9 cellular contexts compared by ENCODE assay signal in genomic region chr11:64224151-64224890, GRCh38. TPM values are rescaled to one million over a fixed set of nuclear protein-coding genes. Genes with fewer than 3 reads are reported as not detected.
DNase-seq lines count a peak whose midpoint lies in the region; ATAC-seq and TF ChIP-seq lines count a peak whose summit lies in the region.
"Had no signal": no experiment of that assay in that cellular context is flagged by ENCODE, and none has a peak within 500 bp of the region (broad histone marks: within the 10 kb centered on the region; RNA-seq: fewer than 3 reads in every experiment).

No MANE protein-coding gene starts in this region.

- H2AFZ ChIP-seq in IMR-90 (replicated peaks; ENCODE audit: low read length, poor library complexity) (no peak overlapping the region), neural progenitor cell (replicated peaks) (no peak overlapping the region)

- H3K4me3 ChIP-seq in IMR-90 (ENCODE audit: insufficient read depth, low read depth, low read length) (no peak overlapping the region), neural progenitor cell (no peak overlapping the region)

- H3K36me3 ChIP-seq in IMR-90 (ENCODE audit: control insufficient read depth, insufficient read depth, low read length) (peaks cover 5% of the 10 kb centered on the region), neural progenitor cell (no peaks in the 10 kb centered on the region)

- peak overlapping the region; percentile 65 for H2AK9ac ChIP-seq in IMR-90 (replicated peaks; ENCODE audit: low read depth, low read length, poor library complexity)

- peaks cover 12% of the 10 kb centered on the region for H3F3A ChIP-seq in neural progenitor cell (ENCODE audit: low read depth)

- BruUV-seq in Calu3 (replicated peaks; lab: Mats Ljungman, UMichigan) (no TSS peak), IMR-90 (replicated peaks; lab: Mats Ljungman, UMichigan) (TSS peak; percentile 49)

- H3K4me3 Mint-ChIP-seq in Calu3 (ENCODE audit: low read depth, unreplicated experiment) = peak overlapping the region; percentile 79
- H3K4me3 Mint-ChIP-seq in neural progenitor cell = peak overlapping the region; percentile 91

- no peak for TF ChIP-seq POLR2A in IMR-90 (IDR thresholded peaks at IDR 0.05; ENCODE audit: low read depth, low read length)

- no peak overlapping the region for H4K5ac ChIP-seq in IMR-90 (ENCODE audit: low read depth, low read length)

- no peak overlapping the region for H2BK5ac ChIP-seq in IMR-90 (ENCODE audit: low read depth, low read length, poor library complexity, severe bottlenecking)

- no peak overlapping the region for H4K8ac ChIP-seq in IMR-90 (ENCODE audit: low read depth in 2 of 2, low read length in 2 of 2)

- H3K23ac ChIP-seq in IMR-90 (ENCODE audit: low read depth, low read length) = no peak overlapping the region

- H3K27me3 Mint-ChIP-seq in Calu3 (ENCODE audit: unreplicated experiment) = no peaks in the 10 kb centered on the region
- peaks cover 2% of the 10 kb centered on the region for H3K27me3 Mint-ChIP-seq in neural progenitor cell (ENCODE audit: insufficient read depth, low read depth)

- dilution Hi-C loops in IMR-90 (cut with HindIII; ENCODE audit: low sequenced_read_pairs, unreplicated experiment) = no loop called here

- H2AK5ac ChIP-seq in IMR-90 (ENCODE audit: low read depth, low read length) = no peak overlapping the region

- in situ Hi-C loops in IMR-90 (cut with MboI; ENCODE audit: low sequenced_read_pairs) = no loop called here

- ATAC-seq in IMR-90 (ENCODE audit: low read depth) (no peak), GM21447 (IDR thresholded peaks at IDR 0.05; ENCODE audit: unreplicated experiment) (no peak)

- H3K9ac ChIP-seq in IMR-90 (ENCODE audit: low read depth, low read length) (no peak overlapping the region), neural progenitor cell (no peak overlapping the region)

- no peak overlapping the region for H2BK120ac ChIP-seq in IMR-90 (ENCODE audit: low read depth, low read length)

- no peak overlapping the region for H3K18ac ChIP-seq in IMR-90 (ENCODE audit: low read depth, low read length)

- no peak overlapping the region for H3K14ac ChIP-seq in IMR-90 (replicated peaks; ENCODE audit: low read depth, low read length)

- H4K20me1 ChIP-seq in IMR-90 (ENCODE audit: insufficient read depth, low read length) (no peaks in the 10 kb centered on the region; the same call in 1 of the 2 replicates), neural progenitor cell (ENCODE audit: low read depth) (no peaks in the 10 kb centered on the region)

- no peak for DNase-seq in Calu3
- no peak for DNase-seq in IMR-90
- DNase-seq in astrocyte of the hippocampus (ENCODE audit: low read depth, low spot score) = peak; percentile 31
- DNase-seq in neural progenitor cell (ENCODE audit: low spot score) = no peak
- DNase-seq in putamen (ENCODE audit: low spot score) = no peak
- no peak for DNase-seq in SKM-1 (lab: John Stamatoyannopoulos, UW; ENCODE audit: unreplicated experiment)
- no peak for DNase-seq in kidney glomerular epithelial cell (lab: John Stamatoyannopoulos, UW)
- DNase-seq: midbrain had no signal

- TF ChIP-seq CTCF in Calu3 (IDR thresholded peaks at IDR 0.05; ENCODE audit: unreplicated experiment) (no peak), IMR-90 (conservative IDR thresholded peaks at IDR 0.05; ENCODE audit: low read depth, low read length) (no peak), neural progenitor cell (IDR thresholded peaks at IDR 0.05) (no peak)

- peaks cover 19% of the 10 kb centered on the region for H3K9me1 ChIP-seq in IMR-90 (ENCODE audit: insufficient read depth, low read length)

- peaks cover 22 to 47% of the 10 kb centered on the region in 2 experiments; a peak in 3 of 4 replicates for H3K79me1 ChIP-seq in IMR-90 (ENCODE audit: low read depth in 1 of 2, low read length in 2 of 2)

- CTCF ChIA-PET in Calu3 (lab: Charles Lee) = interaction anchor here (1.1 to 1.4 kb wide), 2 partner anchors 10 to 26 kb away, joined by 3 to 4 read pairs; no protein-coding TSS in a partner anchor
- CTCF ChIA-PET in IMR-90 (lab: Yijun Ruan, JAX) = no interaction called here

- H3K4me1 Mint-ChIP-seq in Calu3 (ENCODE audit: low read depth, unreplicated experiment) = peaks cover 7% of the 10 kb centered on the region
- peaks cover 19% of the 10 kb centered on the region for H3K4me1 Mint-ChIP-seq in neural progenitor cell

- H4K91ac ChIP-seq in IMR-90 (ENCODE audit: insufficient read depth, low read depth, low read length) = no peak overlapping the region

- H3K9me3 Mint-ChIP-seq in Calu3 (ENCODE audit: low read depth, unreplicated experiment) (no peaks in the 10 kb centered on the region), neural progenitor cell (no peaks in the 10 kb centered on the region)

- intact Hi-C loops in Calu3 (cut with micrococcal nuclease; ENCODE audit: unreplicated experiment) (no loop called here), IMR-90 (cut with micrococcal nuclease) (no loop called here)

- WGBS in IMR-90 (ENCODE audit: extremely low coverage in 2 of 2, insufficient read length in 1 of 2), 2 experiments = 95% methylated on average over 15 of the region's 17 CpGs; no CpG with 5 or more reads in 1 of the 2 experiments

- H3K27ac ChIP-seq in IMR-90 (ENCODE audit: insufficient read depth, low read length) (no peak overlapping the region), neural progenitor cell (no peak overlapping the region)

- no peak overlapping the region for H3K4ac ChIP-seq in IMR-90 (ENCODE audit: low read depth, low read length)

- TF ChIP-seq RAD21 in IMR-90 (IDR thresholded peaks at IDR 0.05; ENCODE audit: low read length) = no peak

- H3K56ac ChIP-seq in IMR-90 (ENCODE audit: extremely low read depth, insufficient read depth, low read length) = no peak overlapping the region

- H3K4me1 ChIP-seq in IMR-90 (ENCODE audit: control insufficient read depth, insufficient read depth, low read length) (peaks cover 14% of the 10 kb centered on the region), neural progenitor cell (peaks cover 12% of the 10 kb centered on the region)

- no peaks in the 10 kb centered on the region for H3K9me3 ChIP-seq in IMR-90 (ENCODE audit: control insufficient read depth, insufficient read depth, low read length)
- no peaks in the 10 kb centered on the region for H3K9me3 ChIP-seq in neural progenitor cell (ENCODE audit: low read depth)

- no peaks in the 10 kb centered on the region for H3K79me2 ChIP-seq in neural progenitor cell (ENCODE audit: low read depth)

- POLR2A ChIA-PET in IMR-90 (lab: Charles Lee; ENCODE audit: unreplicated experiment) = interaction anchor here (0.5 kb wide), 1 partner anchor 1452 kb away, joined by 4 read pairs; no protein-coding TSS in a partner anchor

- H2BK20ac ChIP-seq in IMR-90 (ENCODE audit: low read depth, low read length) = no peak overlapping the region

- H2BK15ac ChIP-seq in IMR-90 (ENCODE audit: low read depth, low read length) = no peak overlapping the region

- no peaks in the 10 kb centered on the region for H3K27me3 ChIP-seq in IMR-90 (ENCODE audit: control insufficient read depth, insufficient read depth, low read length)
- H3K27me3 ChIP-seq in neural progenitor cell = no peaks in the 10 kb centered on the region

- peak overlapping the region; percentile 50 for H3K27ac Mint-ChIP-seq in Calu3 (ENCODE audit: unreplicated experiment)
- H3K27ac Mint-ChIP-seq in neural progenitor cell = no peak overlapping the region

- H3K36me3 Mint-ChIP-seq in Calu3 (ENCODE audit: insufficient read depth, unreplicated experiment) = peaks cover 85% of the 10 kb centered on the region
- no peaks in the 10 kb centered on the region for H3K36me3 Mint-ChIP-seq in neural progenitor cell

- H3K4me2 ChIP-seq in IMR-90 (ENCODE audit: low read depth, low read length) = no peak overlapping the region
- H3K4me2 ChIP-seq in neural progenitor cell = no peak overlapping the region

TF ChIP-seq in IMR-90, 13 proteins besides CTCF, POLR2A, EP300 and RAD21:
- no peak for TF ChIP-seq RFX5 (IDR thresholded peaks at IDR 0.05; ENCODE audit: low read depth, low read length)

RNA-seq across cellular contexts. Expression of gene TRPT1, which starts 1.7 kb away (rescaled TPM):
- total RNA-seq in Calu3 (2022) (43.1 TPM in 2 replicates), IMR-90 (2012; rRNA removed) (43.0 and 81.9 TPM in 2 replicates), neural progenitor cell (ENCODE audit: low replicate concordance) (17.5 and 63.4 TPM in 2 replicates)
- polyA plus RNA-seq in IMR-90 (2012; rRNA removed) = 63.2 and 64.2 TPM in 2 replicates
- 47.6 and 95.6 TPM in 2 replicates for polyA plus RNA-seq in IMR-90 (2012; cell fraction: cytosol; rRNA removed)
- polyA plus RNA-seq in IMR-90 (2012; cell fraction: nucleus; rRNA removed; ENCODE audit: low replicate concordance) = 119 and 279 TPM in 2 replicates

RNA-seq across cellular contexts. Expression of gene NUDT22, which starts 1.8 kb away (rescaled TPM):
- total RNA-seq in Calu3 (2022) = 58.7 and 63.6 TPM in 2 replicates
- 21.3 and 24.4 TPM in 2 replicates for total RNA-seq in IMR-90 (2012; rRNA removed)
- polyA plus RNA-seq in IMR-90 (2012; rRNA removed) = 44.6 and 55.3 TPM in 2 replicates
- 70.5 and 80.0 TPM in 2 replicates for polyA plus RNA-seq in IMR-90 (2012; cell fraction: cytosol; rRNA removed)
- 64.5 and 161 TPM in 2 replicates for polyA plus RNA-seq in IMR-90 (2012; cell fraction: nucleus; rRNA removed; ENCODE audit: low replicate concordance)
- 23.5 and 28.8 TPM in 2 replicates for total RNA-seq in neural progenitor cell (ENCODE audit: low replicate concordance)

RNA-seq across cellular contexts. Expression of gene DNAJC4, which starts 6.0 kb away (rescaled TPM):
- total RNA-seq in Calu3 (2022) (26.6 and 28.0 TPM in 2 replicates), IMR-90 (2012; rRNA removed) (2.2 and 3.9 TPM in 2 replicates), neural progenitor cell (ENCODE audit: low replicate concordance) (3.9 and 18.1 TPM in 2 replicates)
- polyA plus RNA-seq in IMR-90 (2012; rRNA removed) = 22.8 and 30.3 TPM in 2 replicates
- polyA plus RNA-seq in IMR-90 (2012; cell fraction: cytosol; rRNA removed) = 10.8 and 31.8 TPM in 2 replicates
- 39.6 and 66.8 TPM in 2 replicates for polyA plus RNA-seq in IMR-90 (2012; cell fraction: nucleus; rRNA removed; ENCODE audit: low replicate concordance)

RNA-seq across cellular contexts. Expression of gene VEGFB, which starts 10.1 kb away (rescaled TPM):
- total RNA-seq in Calu3 (2022) = 88.8 and 91.5 TPM in 2 replicates
- 3.0 and 3.9 TPM in 2 replicates for total RNA-seq in IMR-90 (2012; rRNA removed)
- polyA plus RNA-seq in IMR-90 (2012; rRNA removed) = 23.9 and 25.1 TPM in 2 replicates
- polyA plus RNA-seq in IMR-90 (2012; cell fraction: cytosol; rRNA removed) = 29.6 and 45.2 TPM in 2 replicates
- polyA plus RNA-seq in IMR-90 (2012; cell fraction: nucleus; rRNA removed; ENCODE audit: low replicate concordance) = 24.3 and 30.6 TPM in 2 replicates
- total RNA-seq in neural progenitor cell (ENCODE audit: low replicate concordance) = 2.3 and 6.8 TPM in 2 replicates

RNA-seq across cellular contexts. Expression of gene FKBP2, which starts 16.6 kb away (rescaled TPM):
- total RNA-seq in Calu3 (2022) = 87.4 and 91.3 TPM in 2 replicates
- 36.2 and 62.5 TPM in 2 replicates for total RNA-seq in IMR-90 (2012; rRNA removed)
- 68.6 and 76.4 TPM in 2 replicates for polyA plus RNA-seq in IMR-90 (2012; rRNA removed)
- polyA plus RNA-seq in IMR-90 (2012; cell fraction: cytosol; rRNA removed) = 114 and 135 TPM in 2 replicates
- 46.8 and 53.6 TPM in 2 replicates for polyA plus RNA-seq in IMR-90 (2012; cell fraction: nucleus; rRNA removed; ENCODE audit: low replicate concordance)
- total RNA-seq in neural progenitor cell (ENCODE audit: low replicate concordance) = 5.3 and 25.1 TPM in 2 replicates
